ENCODE assay signal across 23 cellular contexts in genomic region chr15:89442155-89442554, GRCh38. TPM values are rescaled to one million over a fixed set of nuclear protein-coding genes. Genes with fewer than 3 reads are reported as not detected.
"Had no signal": no experiment of that assay in that cellular context is flagged by ENCODE, and none has a peak within 500 bp of the region (broad histone marks: within the 10 kb centered on the region; RNA-seq: fewer than 3 reads in every experiment).

No MANE protein-coding gene starts in this region.

- DNase-seq: activated T-cell treated with anti-CD3 and anti-CD28 coated beads, Interleukin-2, amount 50 U/mL, for 4 hours; central memory CD4-positive, alpha-beta T cell; foreskin keratinocyte; heart right ventricle; left lung; uterus had no signal

- ATAC-seq: stimulated activated naive CD8-positive, alpha-beta T cell treated with anti-CD3 and anti-CD28 coated beads, Interleukin-15, Interleukin-2, amounts not matched to agents 100 U/mL and 50 U/mL, for 24 hours had no signal

- H3K27me3 ChIP-seq: breast epithelium, right lobe of liver, uterus had no signal

- H3K9me3 ChIP-seq: breast epithelium, esophagus muscularis mucosa, heart right ventricle, left lung, neutrophil, right lobe of liver, thoracic aorta, uterus had no signal

- H3K36me3 ChIP-seq: breast epithelium, esophagus muscularis mucosa, heart right ventricle, left lung, neutrophil, right lobe of liver, thoracic aorta, uterus had no signal

- H3K4me1 ChIP-seq: breast epithelium, esophagus muscularis mucosa, foreskin keratinocyte, heart right ventricle, right lobe of liver, uterus had no signal

- H3K4me3 ChIP-seq: breast epithelium, esophagus muscularis mucosa, heart right ventricle, left lung, lung, right lobe of liver, thoracic aorta, uterus had no signal

- H3K27ac ChIP-seq: breast epithelium, esophagus muscularis mucosa, foreskin keratinocyte, heart right ventricle, left lung, neutrophil, right lobe of liver, thoracic aorta, uterus had no signal

RNA-seq across cellular contexts. Expression of gene RHCG, which starts 54.2 kb away (rescaled TPM):
- total RNA-seq: activated CD4-positive, alpha-beta T cell treated with anti-CD3 and anti-CD28 coated beads, Interleukin-2, amount 10 ng/mL, durations not matched to agents 7 days and 5 days; activated CD8-positive, alpha-beta T cell treated with anti-CD3 and anti-CD28 coated beads for 36 hours; activated T-cell treated with anti-CD3 and anti-CD28 coated beads, Interleukin-2, amount 50 U/mL, for 4 hours; activated T-helper 17 cell treated with anti-CD3 and anti-CD28 coated beads, Interleukin-2, amount 50 U/mL, for 72 hours; endodermal cell; glomerular endothelial cell; left lung; mononuclear cell; myocyte; osteocyte; posterior vena cava; skeletal muscle tissue; thoracic aorta had no signal
